In the genomic region with DNA sequence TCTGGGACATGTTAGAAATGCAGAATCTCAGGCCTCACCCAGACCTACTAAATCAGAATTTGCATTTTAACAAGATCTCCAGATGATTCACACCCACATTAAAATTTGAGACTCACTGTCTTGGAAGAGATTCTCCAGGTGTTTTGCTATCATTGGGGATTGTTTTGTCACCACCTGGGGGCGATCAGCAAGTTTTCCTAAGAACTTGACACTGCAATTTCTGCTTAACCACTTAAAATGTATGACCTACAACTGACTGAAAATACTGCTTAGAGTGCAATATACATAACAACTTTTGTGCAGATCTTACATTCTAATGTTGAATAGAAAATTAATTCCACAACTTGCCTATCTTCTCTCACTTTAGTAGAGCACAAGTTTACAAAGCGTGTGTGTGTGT, we compare ENCODE assay signal across 11 cellular contexts. TPM values are rescaled to one million over a fixed set of nuclear protein-coding genes. Genes with fewer than 3 reads are reported as not detected.
DNase-seq lines count a peak whose midpoint lies in the region; ATAC-seq and TF ChIP-seq lines count a peak whose summit lies in the region.
"Had no signal": no experiment of that assay in that cellular context is flagged by ENCODE, and none has a peak within 500 bp of the region (broad histone marks: within the 10 kb centered on the region; RNA-seq: fewer than 3 reads in every experiment).

No MANE protein-coding gene starts in this region.

- TF ChIP-seq CTCF in sigmoid colon (IDR thresholded peaks at IDR 0.05), result no peak

- H3K4me3 Mint-ChIP-seq in activated CD4-positive, alpha-beta T cell treated with anti-CD3 and anti-CD28 coated beads, Interleukin-2, amount 10 ng/mL, durations not matched to agents 24 days and 14 days, result no peak overlapping the region
- H3K4me3 Mint-ChIP-seq in naive thymus-derived CD4-positive, alpha-beta T cell, result no peak overlapping the region

- no peak overlapping the region for H3K27ac ChIP-seq in naive thymus-derived CD4-positive, alpha-beta T cell (ENCODE audit: low read depth, low read length)
- H3K27ac ChIP-seq in sigmoid colon, result no peak overlapping the region
- H3K27ac ChIP-seq: ascending aorta had no signal

- POLR2A ChIA-PET in naive thymus-derived CD4-positive, alpha-beta T cell (lab: Charles Lee), result no interaction called here

- WGBS in sigmoid colon, 2 donors, result 64 to 68% methylated on average over 2 of the region's 2 CpGs

- H3K4me1 Mint-ChIP-seq in activated CD4-positive, alpha-beta T cell treated with anti-CD3 and anti-CD28 coated beads, Interleukin-2, amount 10 ng/mL, durations not matched to agents 24 days and 14 days, result peaks cover 23% of the 10 kb centered on the region
- H3K4me1 Mint-ChIP-seq in naive thymus-derived CD4-positive, alpha-beta T cell, result peaks cover 0 to 28% (median 15%) of the 10 kb centered on the region in 7 donors

- peaks cover 9% of the 10 kb centered on the region for H3K9me3 Mint-ChIP-seq in activated CD4-positive, alpha-beta T cell treated with anti-CD3 and anti-CD28 coated beads, Interleukin-2, amount 10 ng/mL, durations not matched to agents 24 days and 14 days
- H3K9me3 Mint-ChIP-seq in naive thymus-derived CD4-positive, alpha-beta T cell, result peaks cover 0 to 9% (median 0%) of the 10 kb centered on the region in 11 donors

- no peaks in the 10 kb centered on the region for H3K27me3 ChIP-seq in naive thymus-derived CD4-positive, alpha-beta T cell (ENCODE audit: control insufficient read depth in 2 of 2, insufficient read depth in 2 of 2, low read length in 2 of 2)
- H3K27me3 ChIP-seq in sigmoid colon, result no peaks in the 10 kb centered on the region
- H3K27me3 ChIP-seq: ascending aorta had no signal

- no peak for TF ChIP-seq POLR2A in sigmoid colon (IDR thresholded peaks at IDR 0.05)

- no peak for TF ChIP-seq EP300 in sigmoid colon (IDR thresholded peaks at IDR 0.05)

- no peaks in the 10 kb centered on the region for H3K4me1 ChIP-seq in naive thymus-derived CD4-positive, alpha-beta T cell (ENCODE audit: control insufficient read depth in 2 of 2, insufficient read depth in 2 of 2, low read length in 2 of 2)
- H3K4me1 ChIP-seq in sigmoid colon, result no peaks in the 10 kb centered on the region
- H3K4me1 ChIP-seq: ascending aorta had no signal

- H3K27ac Mint-ChIP-seq in activated CD4-positive, alpha-beta T cell treated with anti-CD3 and anti-CD28 coated beads, Interleukin-2, amount 10 ng/mL, durations not matched to agents 24 days and 14 days, result no peak overlapping the region
- peak overlapping the region in 1 of 9 donors; percentile 45 for H3K27ac Mint-ChIP-seq in naive thymus-derived CD4-positive, alpha-beta T cell

- peak; percentile 18 for DNase-seq in NCI-H748 (lab: John Stamatoyannopoulos, UW; ENCODE audit: unreplicated experiment)
- DNase-seq in NCI-H748 treated with DMSO at 0.1 percent for 48 hours (lab: John Stamatoyannopoulos, UW), result no peak
- peak; percentile 8 for DNase-seq in HuH-7 (ENCODE audit: low spot score)
- DNase-seq in activated CD4-positive, alpha-beta T cell treated with anti-CD3 and anti-CD28 coated beads, Interleukin-2, amount 10 ng/mL, durations not matched to agents 24 days and 14 days, result peak; percentile 73
- peak in 1 of 9 donors; percentile 34 for DNase-seq in naive thymus-derived CD4-positive, alpha-beta T cell
- DNase-seq in SIG-M5 (lab: John Stamatoyannopoulos, UW), result no peak
- no peak for DNase-seq in sigmoid colon
- DNase-seq: ACHN, NCI-H446 had no signal

- H3K4me3 ChIP-seq in naive thymus-derived CD4-positive, alpha-beta T cell (ENCODE audit: low read length), result no peak overlapping the region
- H3K4me3 ChIP-seq in sigmoid colon, result no peak overlapping the region
- H3K4me3 ChIP-seq: ascending aorta had no signal

- H3K36me3 ChIP-seq in naive thymus-derived CD4-positive, alpha-beta T cell (ENCODE audit: control insufficient read depth in 2 of 3, insufficient read depth in 3 of 3, low read length in 3 of 3), result no peaks in the 10 kb centered on the region
- H3K36me3 ChIP-seq in sigmoid colon, result no peaks in the 10 kb centered on the region
- H3K36me3 ChIP-seq: ascending aorta had no signal

- CTCF ChIA-PET in naive thymus-derived CD4-positive, alpha-beta T cell (lab: Charles Lee), result interaction anchor here (0.6 to 1.1 kb wide), 4 partner anchors 17 to 123 kb away, joined by 3 read pairs; no protein-coding TSS in a partner anchor

- H3K36me3 Mint-ChIP-seq in activated CD4-positive, alpha-beta T cell treated with anti-CD3 and anti-CD28 coated beads, Interleukin-2, amount 10 ng/mL, durations not matched to agents 24 days and 14 days (ENCODE audit: low read depth), result peaks cover under 1% of the 10 kb centered on the region
- peaks cover 0 to 11% (median 6%) of the 10 kb centered on the region in 5 donors for H3K36me3 Mint-ChIP-seq in naive thymus-derived CD4-positive, alpha-beta T cell

- intact Hi-C loops in activated CD4-positive, alpha-beta T cell treated with anti-CD3 and anti-CD28 coated beads, Interleukin-2, amount 10 ng/mL, durations not matched to agents 24 days and 14 days (cut with micrococcal nuclease), result loop anchor here (2.0 kb wide), 1 partner anchor 17 kb away; no protein-coding TSS in a partner anchor
- intact Hi-C loops in naive thymus-derived CD4-positive, alpha-beta T cell (cut with micrococcal nuclease), result loop anchor here (1.0 kb wide), 4 partner anchors 18 to 334 kb away; a partner anchor contains a TSS
- intact Hi-C loops in sigmoid colon (cut with DNase I), result no loop called here

- peaks cover 3% of the 10 kb centered on the region for H3K27me3 Mint-ChIP-seq in activated CD4-positive, alpha-beta T cell treated with anti-CD3 and anti-CD28 coated beads, Interleukin-2, amount 10 ng/mL, durations not matched to agents 24 days and 14 days
- peaks cover 0 to 2% (median 0%) of the 10 kb centered on the region in 5 donors for H3K27me3 Mint-ChIP-seq in naive thymus-derived CD4-positive, alpha-beta T cell

- H3K9me3 ChIP-seq in naive thymus-derived CD4-positive, alpha-beta T cell (ENCODE audit: control insufficient read depth in 2 of 3, low read length in 3 of 3), result no peaks in the 10 kb centered on the region
- H3K9me3 ChIP-seq in sigmoid colon, result no peaks in the 10 kb centered on the region
- H3K9me3 ChIP-seq: ascending aorta had no signal

- ATAC-seq in naive thymus-derived CD4-positive, alpha-beta T cell, result peak; percentile 37
- ATAC-seq in GM18873 (IDR thresholded peaks at IDR 0.05; ENCODE audit: low FRiP score, unreplicated experiment), result no peak

RNA-seq across cellular contexts. Expression of a gene that starts 18.9 kb away (rescaled TPM):
- 106 and 109 TPM in 2 replicates for total RNA-seq in activated CD4-positive, alpha-beta T cell treated with anti-CD3 and anti-CD28 coated beads, Interleukin-2, amount 10 ng/mL, durations not matched to agents 24 days and 14 days
- 100 to 1,000 TPM; 135 to 212 (median 159) TPM for total RNA-seq in naive thymus-derived CD4-positive, alpha-beta T cell
- 100 to 1,000 TPM in 1 of 2 donors, 10 to 100 TPM in 1; 66.9 to 121 TPM for polyA plus RNA-seq in naive thymus-derived CD4-positive, alpha-beta T cell
- 10 to 100 TPM in 3 of 4 donors, 1 to 10 TPM in 1; 9.7 to 14.6 (median 11.9) TPM for total RNA-seq in sigmoid colon
- polyA plus RNA-seq in sigmoid colon, result 10 to 100 TPM in 1 of 3 donors, 1 to 10 TPM in 2; 1.8 to 15.6 (median 9.9) TPM

Comparison
In these comparisons a context has a peak if more than half of its experiments do, and no peak if none do; other contexts are left out.
1. DNase-seq: peak in NCI-H748 (single experiment), HuH-7 (single experiment) and activated CD4-positive, alpha-beta T cell treated with anti-CD3 and anti-CD28 coated beads, Interleukin-2, amount 10 ng/mL, durations not matched to agents 24 days and 14 days (single experiment); none in NCI-H748 treated with DMSO at 0.1 percent for 48 hours (single experiment), SIG-M5 (single experiment) and sigmoid colon (single experiment).